In the genomic region with DNA sequence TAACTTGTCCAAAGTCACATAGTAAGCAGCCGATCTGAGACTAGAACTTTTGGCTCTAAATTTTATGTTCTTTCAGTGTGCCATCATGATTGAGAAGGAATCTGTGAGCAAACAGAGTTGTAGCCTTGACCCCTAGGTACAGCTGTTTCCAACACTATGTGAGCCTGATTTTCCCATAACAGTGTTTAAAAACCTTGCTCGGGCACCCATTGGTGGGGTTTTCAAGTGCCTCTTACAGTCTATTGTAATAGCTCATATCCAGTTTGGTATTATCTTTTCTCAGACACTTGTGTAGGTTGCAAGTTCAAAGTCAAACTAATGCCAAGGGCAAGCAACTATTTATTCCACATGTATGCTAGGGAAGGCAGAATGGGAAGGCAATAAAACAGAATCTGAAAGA, we compare ENCODE assay signal across 15 cellular contexts.
A peak's percentile ranks its signal among the peaks of the same experiment; 100 is the strongest.
DNase-seq lines count a peak whose midpoint lies in the region; ATAC-seq, FAIRE-seq and TF ChIP-seq lines count a peak whose summit lies in the region.
"Had no signal": no experiment of that assay in that cellular context is flagged by ENCODE, and none has a peak within 500 bp of the region (broad histone marks: within the 10 kb centered on the region; RNA-seq: fewer than 3 reads in every experiment).

No MANE protein-coding gene starts in this region.

- H3K36me3 ChIP-seq in ACC112 (ENCODE audit: insufficient read depth, low read length) = no peaks in the 10 kb centered on the region
- peaks cover 0 to 6% of the 10 kb centered on the region in 2 experiments for H3K36me3 ChIP-seq in keratinocyte (ENCODE audit: control insufficient read depth in 2 of 2, extremely low read depth in 1 of 2, insufficient read depth in 2 of 2, low read length in 2 of 2)
- H3K36me3 ChIP-seq: tibial nerve had no signal

- intact Hi-C loops in CD4-positive, alpha-beta T cell (cut with DNase I, micrococcal nuclease) = no loop called here
- intact Hi-C loops in activated T-helper 1 cell treated with anti-CD3 and anti-CD28 coated beads, Interleukin-12 subunit alpha, Interleukin-12 subunit beta, Interleukin-2, Interleukin-4 antibody, amounts not matched to agents 30 ng/mL and 10 ng/mL and 1 ng/mL, durations not matched to agents 14 hours and 24 hours and 36 hours (cut with micrococcal nuclease) = loop anchor here (10.0 kb wide), 2 partner anchors 743 to 807 kb away; a partner anchor contains a TSS

- POLR2A ChIA-PET in CD4-positive, alpha-beta T cell (lab: Charles Lee) = interaction anchor here (0.8 to 2.8 kb wide), 11 partner anchors 8 to 189 kb away, joined by 3 to 21 read pairs (median 9); no protein-coding TSS in a partner anchor

- H3K79me2 ChIP-seq in ACC112 (ENCODE audit: control insufficient read depth, insufficient read depth, low read length, unreplicated experiment) (peaks cover 7% of the 10 kb centered on the region), keratinocyte (ENCODE audit: control insufficient read depth, insufficient read depth, low read length) (peaks cover 82% of the 10 kb centered on the region)
- H3K79me2 ChIP-seq: hepatocyte had no signal

- peaks cover 90% of the 10 kb centered on the region for H3K4me1 Mint-ChIP-seq in CD4-positive, alpha-beta T cell (ENCODE audit: low read depth)
- H3K4me1 Mint-ChIP-seq in activated T-helper 1 cell treated with anti-CD3 and anti-CD28 coated beads, Interleukin-12 subunit alpha, Interleukin-12 subunit beta, Interleukin-2, Interleukin-4 antibody, amounts not matched to agents 30 ng/mL and 10 ng/mL and 1 ng/mL, durations not matched to agents 14 hours and 24 hours and 36 hours (ENCODE audit: low read depth) = peaks cover 63% of the 10 kb centered on the region

- peak overlapping the region; percentile 84 for H3K27ac Mint-ChIP-seq in CD4-positive, alpha-beta T cell
- peak overlapping the region; percentile 75 for H3K27ac Mint-ChIP-seq in activated T-helper 1 cell treated with anti-CD3 and anti-CD28 coated beads, Interleukin-12 subunit alpha, Interleukin-12 subunit beta, Interleukin-2, Interleukin-4 antibody, amounts not matched to agents 30 ng/mL and 10 ng/mL and 1 ng/mL, durations not matched to agents 14 hours and 24 hours and 36 hours

- no peak for TF ChIP-seq CTCF in CD4-positive, alpha-beta T cell (IDR thresholded peaks at IDR 0.05)
- no peak for TF ChIP-seq CTCF in keratinocyte (optimal IDR thresholded peaks at IDR 0.05 in 1 of 3, IDR thresholded peaks at IDR 0.05 in 1 of 3, conservative IDR thresholded peaks at IDR 0.05 in 1 of 3; ENCODE audit: extremely low read depth in 1 of 3, insufficient read depth in 2 of 3, low read length in 3 of 3)

- H3K36me3 Mint-ChIP-seq in CD4-positive, alpha-beta T cell (ENCODE audit: low read depth) = peaks cover 44% of the 10 kb centered on the region
- peaks cover 6% of the 10 kb centered on the region for H3K36me3 Mint-ChIP-seq in activated T-helper 1 cell treated with anti-CD3 and anti-CD28 coated beads, Interleukin-12 subunit alpha, Interleukin-12 subunit beta, Interleukin-2, Interleukin-4 antibody, amounts not matched to agents 30 ng/mL and 10 ng/mL and 1 ng/mL, durations not matched to agents 14 hours and 24 hours and 36 hours (ENCODE audit: low read depth)

- no peak for ATAC-seq in CD4-positive, alpha-beta T cell (ENCODE audit: poor library complexity)
- ATAC-seq in HG02571 (IDR thresholded peaks at IDR 0.05; ENCODE audit: unreplicated experiment) (no peak), HG03457 (IDR thresholded peaks at IDR 0.05; ENCODE audit: unreplicated experiment) (no peak)
- ATAC-seq: left colon had no signal

- peak overlapping the region; percentile 81 for H3K4me3 Mint-ChIP-seq in CD4-positive, alpha-beta T cell
- no peak overlapping the region for H3K4me3 Mint-ChIP-seq in activated T-helper 1 cell treated with anti-CD3 and anti-CD28 coated beads, Interleukin-12 subunit alpha, Interleukin-12 subunit beta, Interleukin-2, Interleukin-4 antibody, amounts not matched to agents 30 ng/mL and 10 ng/mL and 1 ng/mL, durations not matched to agents 14 hours and 24 hours and 36 hours

- H4K20me1 ChIP-seq in keratinocyte (ENCODE audit: control insufficient read depth, extremely low read depth, insufficient read depth, low read length) = no peaks in the 10 kb centered on the region

- FAIRE-seq in keratinocyte (lab: Jason Lieb, UNC) = peak; percentile 56
- FAIRE-seq: GM12892 had no signal

- no peaks in the 10 kb centered on the region for H3K9me3 Mint-ChIP-seq in CD4-positive, alpha-beta T cell
- no peaks in the 10 kb centered on the region for H3K9me3 Mint-ChIP-seq in activated T-helper 1 cell treated with anti-CD3 and anti-CD28 coated beads, Interleukin-12 subunit alpha, Interleukin-12 subunit beta, Interleukin-2, Interleukin-4 antibody, amounts not matched to agents 30 ng/mL and 10 ng/mL and 1 ng/mL, durations not matched to agents 14 hours and 24 hours and 36 hours

- no peak overlapping the region for H3K4me2 ChIP-seq in keratinocyte (ENCODE audit: control insufficient read depth, extremely low read depth, insufficient read depth, low read depth, low read length)
- H3K4me2 ChIP-seq: hepatocyte had no signal

- H2AFZ ChIP-seq in ACC112 (ENCODE audit: low read length, unreplicated experiment) = peak overlapping the region; percentile 0
- no peak overlapping the region for H2AFZ ChIP-seq in keratinocyte (ENCODE audit: control insufficient read depth, low read length)
- H2AFZ ChIP-seq: hepatocyte had no signal

- H3K27ac ChIP-seq in ACC112 (ENCODE audit: low read depth, low read length) (peak overlapping the region; percentile 94), keratinocyte (ENCODE audit: control insufficient read depth, insufficient read depth, low read length) (no peak overlapping the region)
- H3K27ac ChIP-seq in CD4-positive, alpha-beta T cell (ENCODE audit: low read depth, low read length) = no peak overlapping the region
- H3K27ac ChIP-seq: C4-2B had no signal

- H3K27me3 ChIP-seq in ACC112 (ENCODE audit: insufficient read depth, low read length) (no peaks in the 10 kb centered on the region), keratinocyte (ENCODE audit: control insufficient read depth, extremely low read depth, insufficient read depth, low read length) (no peaks in the 10 kb centered on the region)
- no peaks in the 10 kb centered on the region for H3K27me3 ChIP-seq in CD4-positive, alpha-beta T cell (ENCODE audit: control insufficient read depth, insufficient read depth, low read length)
- H3K27me3 ChIP-seq: hepatocyte, tibial nerve had no signal

- H3K4me3 ChIP-seq in ACC112 (ENCODE audit: low read depth, low read length) (no peak overlapping the region), keratinocyte (ENCODE audit: control insufficient read depth in 2 of 3, extremely low read depth in 1 of 3, insufficient read depth in 2 of 3, low read depth in 1 of 3, low read length in 3 of 3) (no peak overlapping the region)
- H3K4me3 ChIP-seq: hepatocyte, tibial nerve had no signal

- no peaks in the 10 kb centered on the region for H3K27me3 Mint-ChIP-seq in CD4-positive, alpha-beta T cell
- H3K27me3 Mint-ChIP-seq in activated T-helper 1 cell treated with anti-CD3 and anti-CD28 coated beads, Interleukin-12 subunit alpha, Interleukin-12 subunit beta, Interleukin-2, Interleukin-4 antibody, amounts not matched to agents 30 ng/mL and 10 ng/mL and 1 ng/mL, durations not matched to agents 14 hours and 24 hours and 36 hours (ENCODE audit: insufficient read depth) = no peaks in the 10 kb centered on the region

- H3K9ac ChIP-seq in keratinocyte (ENCODE audit: control insufficient read depth, extremely low read depth, insufficient read depth, low read length) = no peak overlapping the region

- no peaks in the 10 kb centered on the region for H3K9me3 ChIP-seq in CD4-positive, alpha-beta T cell (ENCODE audit: control insufficient read depth, low read length)
- H3K9me3 ChIP-seq in keratinocyte (ENCODE audit: control insufficient read depth, low read depth, low read length) = no peaks in the 10 kb centered on the region
- H3K9me3 ChIP-seq: tibial nerve had no signal

- CTCF ChIA-PET in CD4-positive, alpha-beta T cell (lab: Charles Lee) = interaction anchor here (1.1 to 2.3 kb wide), 7 partner anchors 10 to 189 kb away, joined by 3 to 9 read pairs (median 6); no protein-coding TSS in a partner anchor

- no peaks in the 10 kb centered on the region for H3K9me1 ChIP-seq in keratinocyte (ENCODE audit: control insufficient read depth, extremely low read depth, insufficient read depth, low read length)

- dilution Hi-C loops in keratinocyte (cut with MboI; ENCODE audit: extremely low pct_ligation_motif_present, low sequenced_read_pairs) = loop anchor here (25.0 kb wide), 1 partner anchor 184 kb away; no protein-coding TSS in a partner anchor

- DNase-seq in CD4-positive, alpha-beta T cell = no peak
- no peak for DNase-seq in activated T-helper 1 cell treated with anti-CD3 and anti-CD28 coated beads, Interleukin-12 subunit alpha, Interleukin-12 subunit beta, Interleukin-2, Interleukin-4 antibody, amounts not matched to agents 30 ng/mL and 10 ng/mL and 1 ng/mL, durations not matched to agents 14 hours and 24 hours and 36 hours (ENCODE audit: low spot score)
- no peak for DNase-seq in keratinocyte (ENCODE audit: low read depth, low spot score)
- DNase-seq in NK-92 treated with Interleukin-12 subunit alpha and Interleukin-12 subunit beta, amount 100 ng/mL, for 24 hours (lab: John Stamatoyannopoulos, UW) = no peak
- DNase-seq: activated CD4-positive, alpha-beta T cell treated with anti-CD3 and anti-CD28 coated beads for 48 hours; left colon; NCI-H1436; OCI-M1 had no signal

- H3K4me1 ChIP-seq in ACC112 (ENCODE audit: control insufficient read depth, insufficient read depth, low read length, unreplicated experiment) (peaks cover 62% of the 10 kb centered on the region), keratinocyte (ENCODE audit: control insufficient read depth, extremely low read depth, insufficient read depth, low read length) (peaks cover 54% of the 10 kb centered on the region)
